Comparison of ENCODE assay signal across 8 cellular contexts in genomic region chr1:207052736-207053545, GRCh38. TPM values are rescaled to one million over a fixed set of nuclear protein-coding genes. Genes with fewer than 3 reads are reported as not detected.
DNase-seq lines count a peak whose midpoint lies in the region; ATAC-seq, FAIRE-seq and TF ChIP-seq lines count a peak whose summit lies in the region.

PFKFB2 (plus strand) TSS chr1:207053275; CDS start chr1:207054718, 1,443 bp downstream.

- H3K27me3 ChIP-seq in mononuclear cell (ENCODE audit: insufficient read depth, low read length): no peaks in the 10 kb centered on the region

- H3K27me3 Mint-ChIP-seq in activated T-cell treated with anti-CD3 and anti-CD28 coated beads, Interleukin-2, amount 50 U/mL, for 4 hours (ENCODE audit: low read depth): no peaks in the 10 kb centered on the region

- H3K36me3 Mint-ChIP-seq in activated T-cell treated with anti-CD3 and anti-CD28 coated beads, Interleukin-2, amount 50 U/mL, for 4 hours (ENCODE audit: insufficient read depth): peaks cover 6% of the 10 kb centered on the region

- H3K9me3 Mint-ChIP-seq in activated T-cell treated with anti-CD3 and anti-CD28 coated beads, Interleukin-2, amount 50 U/mL, for 4 hours: no peaks in the 10 kb centered on the region

- H3K4me3 ChIP-seq in epithelial cell of proximal tubule (ENCODE audit: low read depth, low read length): peak within 1 kb of the TSS; percentile 96
- H3K4me3 ChIP-seq in mononuclear cell (ENCODE audit: low read length): peak within 1 kb of the TSS; percentile 66

- peaks cover 51% of the 10 kb centered on the region for H3K4me1 ChIP-seq in mononuclear cell (ENCODE audit: insufficient read depth, low read length)

- DNase-seq in D721Med (ENCODE audit: insufficient read length, low spot score) (peak; percentile 92), HuH-7.5 (ENCODE audit: low spot score) (peak; percentile 86), OCI-M1 (lab: John Stamatoyannopoulos, UW) (peak; percentile 99), epithelial cell of proximal tubule (ENCODE audit: low read depth) (peak; percentile 96)
- DNase-seq in activated T-cell treated with anti-CD3 and anti-CD28 coated beads, Interleukin-2, amount 50 U/mL, for 4 hours: peak; percentile 94
- DNase-seq in stimulated activated CD8-positive, alpha-beta memory T cell treated with anti-CD3 and anti-CD28 coated beads, Interleukin-2, amount 100 ng/mL, for 1 hour (ENCODE audit: low read depth in 2 of 2): peak; percentile 89

- peaks cover 35% of the 10 kb centered on the region for H3K4me1 Mint-ChIP-seq in activated T-cell treated with anti-CD3 and anti-CD28 coated beads, Interleukin-2, amount 50 U/mL, for 4 hours (ENCODE audit: low read depth)

- H3K9me3 ChIP-seq in mononuclear cell (ENCODE audit: low read depth, low read length): no peaks in the 10 kb centered on the region

- no peak for FAIRE-seq in D721Med (lab: Jason Lieb, UNC)

- H3K4me3 Mint-ChIP-seq in activated T-cell treated with anti-CD3 and anti-CD28 coated beads, Interleukin-2, amount 50 U/mL, for 4 hours: peak within 1 kb of the TSS; percentile 95

- peak; percentile 78 for ATAC-seq in GM21447 (IDR thresholded peaks at IDR 0.05; ENCODE audit: unreplicated experiment)
- ATAC-seq in activated T-cell treated with anti-CD3 and anti-CD28 coated beads, Interleukin-2, amount 50 U/mL, for 4 hours: peak; percentile 87 to 90

- TF ChIP-seq CTCF in D721Med (IDR thresholded peaks at IDR 0.05; ENCODE audit: insufficient read depth, missing control alignments): no peak
- TF ChIP-seq CTCF in epithelial cell of proximal tubule (conservative IDR thresholded peaks at IDR 0.05; ENCODE audit: low read depth, low read length): peak; percentile 9

RNA-seq across cellular contexts. Expression of gene PFKFB2, which starts in this region (rescaled TPM):
- total RNA-seq in activated T-cell treated with anti-CD3 and anti-CD28 coated beads, Interleukin-2, amount 50 U/mL, for 4 hours: 1 to 10 TPM; 2.8 to 5.7 (median 4.1) TPM
- total RNA-seq in epithelial cell of proximal tubule (3.8 and 5.1 TPM in 2 replicates), mononuclear cell (5.1 TPM)

Comparison
In these comparisons a context has a peak if more than half of its experiments do, and no peak if none do; other contexts are left out.
1. Peak in every context shown above with its lines: DNase-seq, ATAC-seq and H3K4me3 ChIP-seq.